In genomic region chr14:22003471-22003870, GRCh38 we compare ENCODE assay signal across 20 cellular contexts.
A peak's percentile ranks its signal among the peaks of the same experiment; 100 is the strongest.
DNase-seq lines count a peak whose midpoint lies in the region; ATAC-seq, FAIRE-seq and TF ChIP-seq lines count a peak whose summit lies in the region.
"Had no signal": no experiment of that assay in that cellular context is flagged by ENCODE, and none has a peak within 500 bp of the region (broad histone marks: within the 10 kb centered on the region; RNA-seq: fewer than 3 reads in every experiment).

No MANE protein-coding gene starts in this region.

- POLR2A ChIA-PET in HepG2 (lab: Yijun Ruan, JAX), result no interaction called here
- POLR2A ChIA-PET in HEK293T (lab: Yijun Ruan, JAX), result no interaction called here

- H3K27ac ChIP-seq in HepG2 (ENCODE audit: extremely low read length, insufficient read depth, low read length) (no peak overlapping the region), right lobe of liver (no peak overlapping the region), MM.1S (ENCODE audit: low read length) (no peak overlapping the region), smooth muscle cell (ENCODE audit: low read depth) (no peak overlapping the region)
- H3K27ac ChIP-seq: epithelial cell of prostate, gastrocnemius medialis, testis had no signal

- H3K27me3 ChIP-seq in HepG2 (ENCODE audit: control insufficient read depth in 1 of 2, insufficient read depth in 2 of 2, low read length in 2 of 2) (no peaks in the 10 kb centered on the region), right lobe of liver (peaks cover 0 to 4% of the 10 kb centered on the region in 2 donors), MM.1S (replicated peaks; ENCODE audit: insufficient read depth, low read length) (no peaks in the 10 kb centered on the region), smooth muscle cell (ENCODE audit: low read depth) (no peaks in the 10 kb centered on the region)
- H3K27me3 ChIP-seq: gastrocnemius medialis, testis had no signal

- H4K20me1 ChIP-seq in HepG2 (ENCODE audit: insufficient read depth, low read length), result no peaks in the 10 kb centered on the region
- no peaks in the 10 kb centered on the region for H4K20me1 ChIP-seq in MM.1S (ENCODE audit: insufficient read depth, low read length)
- H4K20me1 ChIP-seq in smooth muscle cell (ENCODE audit: low read depth), result no peaks in the 10 kb centered on the region

- H3K9me3 ChIP-seq in HepG2 (ENCODE audit: low read length) (peaks cover 10% of the 10 kb centered on the region; the same call in 1 of the 2 replicates), right lobe of liver (no peaks in the 10 kb centered on the region), MM.1S (replicated peaks; ENCODE audit: insufficient read depth, low read length) (no peaks in the 10 kb centered on the region), smooth muscle cell (replicated peaks; ENCODE audit: low read depth) (no peaks in the 10 kb centered on the region)
- H3K9me3 ChIP-seq: gastrocnemius medialis, testis had no signal

- ATAC-seq in HepG2 (peak; percentile 78), right lobe of liver (no peak), GM21825 (IDR thresholded peaks at IDR 0.05; ENCODE audit: unreplicated experiment) (no peak)
- ATAC-seq: gastrocnemius medialis, left cardiac atrium, sciatic nerve had no signal

- no TSS peak for BruUV-seq in HepG2 (replicated peaks; lab: Mats Ljungman, UMichigan)

- WGBS in HepG2 (ENCODE audit: low lambda C conversion rate), result 14% methylated on average over 9 of the region's 9 CpGs
- 67% methylated on average over 5 of the region's 9 CpGs for WGBS in right lobe of liver (ENCODE audit: insufficient coverage, low coverage, low lambda C conversion rate, missing lambda C conversion rate)
- 93% methylated on average over 9 of the region's 9 CpGs for WGBS in smooth muscle cell (ENCODE audit: low lambda C conversion rate)

- no peaks in the 10 kb centered on the region for H3K9me3 Mint-ChIP-seq in activated naive CD4-positive, alpha-beta T cell treated with anti-CD3 and anti-CD28 coated beads, Interleukin-2, amount 50 U/mL, for 24 hours

- peak overlapping the region; percentile 84 for H3K4me3 Mint-ChIP-seq in activated naive CD4-positive, alpha-beta T cell treated with anti-CD3 and anti-CD28 coated beads, Interleukin-2, amount 50 U/mL, for 24 hours
- H3K4me3 Mint-ChIP-seq: brain, IgD-negative memory B cell had no signal

- H3K36me3 Mint-ChIP-seq in activated naive CD4-positive, alpha-beta T cell treated with anti-CD3 and anti-CD28 coated beads, Interleukin-2, amount 50 U/mL, for 24 hours, result no peaks in the 10 kb centered on the region
- H3K36me3 Mint-ChIP-seq: brain, IgD-negative memory B cell had no signal

- DNase-seq in HepG2 (ENCODE audit: low spot score) (no peak), right lobe of liver (no peak), MM.1S (no peak), smooth muscle cell (lab: John Stamatoyannopoulos, UW; ENCODE audit: unreplicated experiment) (no peak), COR-L47 (lab: John Stamatoyannopoulos, UW) (no peak), HEK293T (ENCODE audit: extremely low spot score) (no peak)
- DNase-seq: cortex of kidney, gastrocnemius medialis, NCI-H2029, NCI-H510A, nucleus accumbens, T1000 had no signal

- H3K4me1 Mint-ChIP-seq in activated naive CD4-positive, alpha-beta T cell treated with anti-CD3 and anti-CD28 coated beads, Interleukin-2, amount 50 U/mL, for 24 hours, result peaks cover 24% of the 10 kb centered on the region
- H3K4me1 Mint-ChIP-seq: brain, IgD-negative memory B cell had no signal

- no peaks in the 10 kb centered on the region for H3K9me2 ChIP-seq in MM.1S (replicated peaks; ENCODE audit: insufficient read depth, low read length)

- no peaks in the 10 kb centered on the region for H3K27me3 Mint-ChIP-seq in activated naive CD4-positive, alpha-beta T cell treated with anti-CD3 and anti-CD28 coated beads, Interleukin-2, amount 50 U/mL, for 24 hours
- H3K27me3 Mint-ChIP-seq: IgD-negative memory B cell had no signal

- no peak for TF ChIP-seq POLR2A in HepG2 (IDR thresholded peaks at IDR 0.05; ENCODE audit: insufficient read depth in 1 of 2, low read depth in 2 of 2, low read length in 2 of 2)
- no peak for TF ChIP-seq POLR2A in right lobe of liver (IDR thresholded peaks at IDR 0.05)

- H3K79me2 ChIP-seq in HepG2 (ENCODE audit: insufficient read depth, low read length) (no peaks in the 10 kb centered on the region), MM.1S (ENCODE audit: low read length) (no peaks in the 10 kb centered on the region), smooth muscle cell (ENCODE audit: low read depth) (no peaks in the 10 kb centered on the region)

- H2AFZ ChIP-seq in HepG2 (ENCODE audit: low read length) (no peak overlapping the region), MM.1S (ENCODE audit: low read length) (peak overlapping the region; percentile 73; the same call in 1 of the 2 replicates), smooth muscle cell (ENCODE audit: low read depth) (peak overlapping the region; percentile 66)

- H3K9ac ChIP-seq in HepG2 (ENCODE audit: insufficient read depth, low read depth, low read length) (no peak overlapping the region), MM.1S (ENCODE audit: low read length) (no peak overlapping the region), smooth muscle cell (ENCODE audit: low read depth) (no peak overlapping the region)

- H3K4me1 ChIP-seq in HepG2 (ENCODE audit: insufficient read depth, low read length) (no peaks in the 10 kb centered on the region), right lobe of liver (no peaks in the 10 kb centered on the region), MM.1S (ENCODE audit: low read length) (no peaks in the 10 kb centered on the region), smooth muscle cell (ENCODE audit: low read depth) (no peaks in the 10 kb centered on the region)
- H3K4me1 ChIP-seq: gastrocnemius medialis, testis had no signal

- FAIRE-seq in HepG2 (lab: Jason Lieb, UNC), result no peak

- no peak for TF ChIP-seq CTCF in HepG2 (CRISPR knock-in tag; IDR thresholded peaks at IDR 0.05)
- TF ChIP-seq CTCF in right lobe of liver (IDR thresholded peaks at IDR 0.05), result no peak
- TF ChIP-seq CTCF in MM.1S (IDR thresholded peaks at IDR 0.05; ENCODE audit: low read length), result no peak
- no peak for TF ChIP-seq CTCF in smooth muscle cell (IDR thresholded peaks at IDR 0.05; ENCODE audit: borderline replicate concordance, insufficient read depth, poor library complexity, severe bottlenecking)

- H3F3A ChIP-seq in MM.1S (ENCODE audit: insufficient read depth, low read length) (no peaks in the 10 kb centered on the region), smooth muscle cell (ENCODE audit: low read depth) (no peaks in the 10 kb centered on the region)

- TF ChIP-seq RAD21 in HepG2 (CRISPR knock-in tag; IDR thresholded peaks at IDR 0.05), result no peak

- in situ Hi-C loops in HepG2 (cut with HindIII; ENCODE audit: extremely low pct_ligation_motif_present, low pct_unique_long_range_greater_than_20kb), result no loop called here

- H3K4me3 ChIP-seq in HepG2 (replicated peaks in 1 of 3; ENCODE audit: insufficient read depth in 1 of 3, low read depth in 2 of 3, low read length in 3 of 3) (no peak overlapping the region), right lobe of liver (no peak overlapping the region), MM.1S (ENCODE audit: low read length) (no peak overlapping the region), smooth muscle cell (no peak overlapping the region)
- H3K4me3 ChIP-seq: gastrocnemius medialis had no signal

- TF ChIP-seq EP300 in HepG2 (IDR thresholded peaks at IDR 0.05; ENCODE audit: low read depth in 2 of 2, low read length in 2 of 2) (no peak), HepG2 (CRISPR knock-in tag; IDR thresholded peaks at IDR 0.05; ENCODE audit: borderline replicate concordance) (no peak)

- CTCF ChIA-PET in HepG2 (lab: Yijun Ruan, JAX; ENCODE audit: low intra/inter-chr PET ratio, low total read pairs), result no interaction called here
- CTCF ChIA-PET in HEK293T (lab: Yijun Ruan, JAX), result interaction anchor here (0.6 to 1.6 kb wide), 5 partner anchors 11 to 1441 kb away, joined by 3 to 6 read pairs (median 4); no protein-coding TSS in a partner anchor

- H3K36me3 ChIP-seq in HepG2 (replicated peaks in 1 of 2; ENCODE audit: control insufficient read depth in 1 of 2, insufficient read depth in 2 of 2, low read length in 2 of 2) (no peaks in the 10 kb centered on the region), right lobe of liver (no peaks in the 10 kb centered on the region), MM.1S (replicated peaks; ENCODE audit: insufficient read depth, low read length) (no peaks in the 10 kb centered on the region), smooth muscle cell (ENCODE audit: low read depth) (no peaks in the 10 kb centered on the region)
- H3K36me3 ChIP-seq: gastrocnemius medialis had no signal

- H3K27ac Mint-ChIP-seq in activated naive CD4-positive, alpha-beta T cell treated with anti-CD3 and anti-CD28 coated beads, Interleukin-2, amount 50 U/mL, for 24 hours, result peak overlapping the region; percentile 87
- H3K27ac Mint-ChIP-seq: brain, IgD-negative memory B cell had no signal

- H3K4me2 ChIP-seq in HepG2 (ENCODE audit: low read depth, low read length) (no peak overlapping the region), MM.1S (ENCODE audit: low read depth, low read length) (peak overlapping the region; percentile 46; the same call in 1 of the 2 replicates), smooth muscle cell (no peak overlapping the region)

- intact Hi-C loops in HepG2 (cut with micrococcal nuclease; ENCODE audit: unreplicated experiment) (no loop called here), right lobe of liver (cut with DNase I) (no loop called here)

TF ChIP-seq in HEK293T, 16 proteins besides CTCF, POLR2A, EP300 and RAD21:
- TF ChIP-seq CTBP1 (IDR thresholded peaks at IDR 0.05; ENCODE audit: borderline replicate concordance) (no peak), FOXM1 (IDR thresholded peaks at IDR 0.05; ENCODE audit: borderline replicate concordance) (no peak), ELF4 (IDR thresholded peaks at IDR 0.05) (no peak), LEF1 (IDR thresholded peaks at IDR 0.05; ENCODE audit: borderline replicate concordance) (no peak), PKNOX1 (IDR thresholded peaks at IDR 0.05) (no peak), ARNT (IDR thresholded peaks at IDR 0.05) (no peak), HDGF (IDR thresholded peaks at IDR 0.05; ENCODE audit: borderline replicate concordance) (no peak), TARDBP (IDR thresholded peaks at IDR 0.05) (no peak), NFRKB (IDR thresholded peaks at IDR 0.05) (no peak), L3MBTL2 (conservative IDR thresholded peaks at IDR 0.05) (no peak), BHLHE40 (IDR thresholded peaks at IDR 0.05; ENCODE audit: borderline replicate concordance) (no peak), FOXK2 (IDR thresholded peaks at IDR 0.05) (no peak), SP1 (IDR thresholded peaks at IDR 0.05) (no peak)
